ENCODE assay signal across 8 cellular contexts in the genomic region with DNA sequence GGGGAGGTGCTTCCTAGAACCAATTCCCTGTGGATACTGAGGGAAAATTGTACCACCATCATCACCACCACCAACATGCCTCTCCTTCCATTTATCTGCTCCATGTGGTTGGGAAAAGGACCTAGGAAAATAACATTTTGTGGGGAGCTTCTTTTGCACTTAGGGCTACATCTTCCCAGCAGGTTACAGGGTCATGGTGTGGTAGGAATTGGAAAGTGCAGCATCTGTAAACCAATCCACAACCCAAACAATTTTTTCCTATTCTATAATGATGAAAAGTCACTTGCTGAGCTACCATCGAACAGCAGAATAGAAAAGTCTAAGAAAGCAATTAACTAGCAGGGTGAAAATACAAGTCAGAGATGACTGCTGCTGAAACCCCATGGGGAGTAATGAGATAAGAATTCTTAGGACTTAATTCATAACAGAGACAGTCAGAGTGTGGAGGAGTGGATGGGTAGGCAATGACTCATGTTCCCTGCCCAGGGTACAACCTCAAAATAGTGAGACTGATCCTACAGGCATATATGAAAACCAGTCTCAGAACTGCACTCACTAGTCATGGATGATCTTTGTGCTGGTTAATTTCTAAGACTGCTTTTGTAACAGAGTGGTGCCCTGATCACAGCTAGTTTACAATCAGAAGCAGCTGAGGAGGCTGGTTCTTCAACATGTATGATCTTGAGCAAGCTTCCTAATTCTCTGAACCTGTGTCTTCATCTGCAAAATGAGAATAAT. TPM values are rescaled to one million over a fixed set of nuclear protein-coding genes. Genes with fewer than 3 reads are reported as not detected.
DNase-seq lines count a peak whose midpoint lies in the region; ATAC-seq and TF ChIP-seq lines count a peak whose summit lies in the region.

No MANE protein-coding gene starts in this region.

- peak; percentile 79 for ATAC-seq in GM19351 (IDR thresholded peaks at IDR 0.05; ENCODE audit: unreplicated experiment)
- ATAC-seq in HG03565 (IDR thresholded peaks at IDR 0.05; ENCODE audit: unreplicated experiment), result peak; percentile 88
- ATAC-seq in left lobe of liver, result no peak

- in situ Hi-C loops in astrocyte of the spinal cord (cut with HindIII; ENCODE audit: low sequenced_read_pairs), result no loop called here

- TF ChIP-seq CTCF in astrocyte of the spinal cord (IDR thresholded peaks at IDR 0.05; ENCODE audit: low read depth, low read length), result no peak

- DNase-seq in AG08396 (ENCODE audit: low spot score) (peak; percentile 79), astrocyte of the spinal cord (ENCODE audit: low read depth, low spot score) (peak; percentile 95), cerebellum (ENCODE audit: low spot score) (no peak), NCI-H345 (lab: John Stamatoyannopoulos, UW) (no peak), left lobe of liver (ENCODE audit: low spot score) (no peak)
- DNase-seq in stimulated activated CD4-positive, alpha-beta T cell treated with anti-CD3 and anti-CD28 coated beads, TNF-alpha, amount 100 ng/mL, for 48 hours (ENCODE audit: low read depth in 3 of 3), result peak in 2 of 3 donors; percentile 7 to 23

- no peak overlapping the region for H3K4me3 ChIP-seq in astrocyte of the spinal cord (ENCODE audit: low read depth, low read length)

RNA-seq across cellular contexts. Expression of a gene that starts 38.1 kb away (rescaled TPM):
- 2.2 TPM for total RNA-seq in cerebellum
- total RNA-seq in left lobe of liver, result 0.58 TPM

Comparison
In these comparisons a context has a peak if more than half of its experiments do, and no peak if none do; other contexts are left out.
1. DNase-seq: peak in AG08396 (single experiment), astrocyte of the spinal cord (single experiment) and stimulated activated CD4-positive, alpha-beta T cell treated with anti-CD3 and anti-CD28 coated beads, TNF-alpha, amount 100 ng/mL, for 48 hours (2 of 3); none in cerebellum (single experiment), NCI-H345 (single experiment) and left lobe of liver (single experiment).